In genomic region chr11:22666320-22666699, GRCh38 we compare ENCODE assay signal across 9 cellular contexts. TPM values are rescaled to one million over a fixed set of nuclear protein-coding genes. Genes with fewer than 3 reads are reported as not detected.
DNase-seq lines count a peak whose midpoint lies in the region; ATAC-seq and TF ChIP-seq lines count a peak whose summit lies in the region.
"Had no signal": no experiment of that assay in that cellular context is flagged by ENCODE, and none has a peak within 500 bp of the region (broad histone marks: within the 10 kb centered on the region; RNA-seq: fewer than 3 reads in every experiment).

Gene GAS2 (plus strand): TSS chr11:22666611. CDS start chr11:22674870, 8,259 bp downstream.

- H4K8ac ChIP-seq in mesendoderm (ENCODE audit: low read depth, low read length), result no peak within 1 kb of the TSS

- H3K4me3 ChIP-seq in astrocyte of the spinal cord (ENCODE audit: low read depth, low read length) (peak within 1 kb of the TSS; percentile 38), mesendoderm (ENCODE audit: low read length) (peak within 1 kb of the TSS; percentile 26)
- H3K4me3 ChIP-seq: K562 had no signal

- H2BK5ac ChIP-seq in mesendoderm (ENCODE audit: low read length), result no peak within 1 kb of the TSS

- H3K56ac ChIP-seq in mesendoderm (ENCODE audit: low read length), result peak within 1 kb of the TSS; percentile 69

- no peaks in the 10 kb centered on the region for H3K36me3 ChIP-seq in mesendoderm (ENCODE audit: control insufficient read depth, insufficient read depth, low read length)

- H4K5ac ChIP-seq in mesendoderm (ENCODE audit: low read length), result no peak within 1 kb of the TSS

- no peaks in the 10 kb centered on the region for H3K79me1 ChIP-seq in mesendoderm (ENCODE audit: low read length)

- H3K23ac ChIP-seq in mesendoderm (ENCODE audit: low read length), result no peak within 1 kb of the TSS

- ATAC-seq in GM18517 (IDR thresholded peaks at IDR 0.05; ENCODE audit: unreplicated experiment) (peak; percentile 30), HG02884 (IDR thresholded peaks at IDR 0.05; ENCODE audit: unreplicated experiment) (peak; percentile 12), HG03439 (IDR thresholded peaks at IDR 0.05; ENCODE audit: unreplicated experiment) (no peak)

- no peak for TF ChIP-seq CTCF in astrocyte of the spinal cord (IDR thresholded peaks at IDR 0.05; ENCODE audit: low read depth, low read length)

- H3K4ac ChIP-seq in mesendoderm (ENCODE audit: low read depth, low read length), result no peak within 1 kb of the TSS

- H3K9ac ChIP-seq in mesendoderm (ENCODE audit: low read length), result peak within 1 kb of the TSS; percentile 62

- peak within 1 kb of the TSS; percentile 58 for H3K4me2 ChIP-seq in mesendoderm (ENCODE audit: low read length)

- in situ Hi-C loops in astrocyte of the spinal cord (cut with HindIII; ENCODE audit: low sequenced_read_pairs), result no loop called here

- peaks cover 4% of the 10 kb centered on the region for H3K27me3 ChIP-seq in mesendoderm (ENCODE audit: insufficient read depth, low read length, poor library complexity)

- H3K18ac ChIP-seq in mesendoderm (ENCODE audit: low read length), result peak within 1 kb of the TSS; percentile 25

- no CpG with 5 or more reads among the region's 8 CpGs for WGBS in mesendoderm (ENCODE audit: extremely low coverage, insufficient coverage, low lambda C conversion rate)

- peaks cover 3% of the 10 kb centered on the region for H3K4me1 ChIP-seq in mesendoderm (ENCODE audit: control insufficient read depth, low read depth, low read length)

- no peak within 1 kb of the TSS for H2AK5ac ChIP-seq in mesendoderm (ENCODE audit: low read length)

- no peak within 1 kb of the TSS for H3K27ac ChIP-seq in mesendoderm (ENCODE audit: low read depth, low read length)

- H2BK120ac ChIP-seq in mesendoderm (ENCODE audit: low read depth, low read length), result peak within 1 kb of the TSS; percentile 28

- no peaks in the 10 kb centered on the region for H3K79me2 ChIP-seq in mesendoderm (ENCODE audit: control insufficient read depth, insufficient read depth, low read length)

- H2BK15ac ChIP-seq in mesendoderm (replicated peaks; ENCODE audit: low read depth), result no peak within 1 kb of the TSS

- DNase-seq in astrocyte of the spinal cord (ENCODE audit: low read depth, low spot score), result no peak
- no peak for DNase-seq in mesendoderm
- no peak for DNase-seq in pons (ENCODE audit: low spot score)
- no peak for DNase-seq in activated gamma-delta T cell treated with Interleukin-2 at 50 U/mL for 16 hours
- DNase-seq in activated gamma-delta T cell (lab: John Stamatoyannopoulos, UW), result no peak

RNA-seq across cellular contexts. Expression of gene GAS2, which starts in this region (rescaled TPM):
- 2.1 TPM for polyA plus RNA-seq in mesendoderm (2013, experiment 1 of 2)
- 2.3 TPM for polyA plus RNA-seq in mesendoderm (2013, experiment 2 of 2)
